ENCODE assay signal across 15 cellular contexts in the genomic region with DNA sequence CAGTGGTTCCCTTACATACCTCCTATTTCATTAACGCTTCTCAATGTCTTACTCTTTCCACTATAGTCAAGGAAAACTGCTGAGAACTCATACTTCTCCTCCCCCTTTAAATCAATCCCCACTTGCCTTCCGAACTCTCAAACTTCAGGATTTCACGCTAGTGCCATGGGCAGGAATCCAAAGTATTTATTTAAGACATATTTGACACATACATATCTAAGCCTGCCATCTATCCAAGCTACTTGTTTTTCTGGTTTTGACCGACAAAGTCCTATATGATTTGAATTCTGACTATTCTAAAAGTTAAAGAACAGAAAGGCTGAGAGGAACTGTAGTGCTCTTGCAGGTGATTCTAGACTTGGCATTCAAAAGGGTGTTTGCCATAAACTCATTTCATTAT.
"Had no signal": no experiment of that assay in that cellular context is flagged by ENCODE, and none has a peak within 500 bp of the region (broad histone marks: within the 10 kb centered on the region; RNA-seq: fewer than 3 reads in every experiment).

No MANE protein-coding gene starts in this region.

- ATAC-seq: activated naive CD8-positive, alpha-beta T cell treated with anti-CD3 and anti-CD28 coated beads, Interleukin-2, amount 50 U/mL, for 24 hours; sciatic nerve had no signal

- H3K9me3 Mint-ChIP-seq: T-helper 2 cell treated with Interferon-gamma antibody and Interleukin-4, amounts not matched to agents 5 μg/mL and 100 μg/mL, for 36 hours had no signal

- H3K27me3 Mint-ChIP-seq: activated CD4-positive, alpha-beta T cell treated with anti-CD3 and anti-CD28 coated beads, Interleukin-2, amount 10 ng/mL, durations not matched to agents 7 days and 5 days; activated naive CD8-positive, alpha-beta T cell treated with anti-CD3 and anti-CD28 coated beads, Interleukin-2, amount 50 U/mL, for 24 hours had no signal

- DNase-seq: activated CD4-positive, alpha-beta T cell treated with anti-CD3 and anti-CD28 coated beads, Interleukin-2, amount 10 ng/mL, durations not matched to agents 7 days and 5 days; activated CD8-positive, alpha-beta memory T cell treated with anti-CD3 and anti-CD28 coated beads, Interleukin-2, amount 50 U/mL, for 48 hours; activated naive CD4-positive, alpha-beta T cell; activated naive CD8-positive, alpha-beta T cell treated with anti-CD3 and anti-CD28 coated beads, Interleukin-2, amount 50 U/mL, for 24 hours; aorta; cerebellar nuclear complex; dermis blood vessel endothelial cell; hippocampal formation; pancreas; spleen; SW 1271; thyroid gland had no signal

- H3K27me3 ChIP-seq: pancreas, spleen, thyroid gland, vagina had no signal

- H3K27ac ChIP-seq: pancreas, spleen, thyroid gland, vagina had no signal

- H3K9me3 ChIP-seq: pancreas, spleen, thyroid gland, vagina had no signal

- H3K36me3 ChIP-seq: pancreas, thyroid gland had no signal

- H3K27ac Mint-ChIP-seq: activated CD4-positive, alpha-beta T cell treated with anti-CD3 and anti-CD28 coated beads, Interleukin-2, amount 10 ng/mL, durations not matched to agents 7 days and 5 days; activated naive CD8-positive, alpha-beta T cell treated with anti-CD3 and anti-CD28 coated beads, Interleukin-2, amount 50 U/mL, for 24 hours; T-helper 2 cell treated with Interferon-gamma antibody and Interleukin-4, amounts not matched to agents 5 μg/mL and 100 μg/mL, for 36 hours had no signal

- H3K4me3 ChIP-seq: pancreas, spleen, thyroid gland, vagina had no signal

- H3K4me3 Mint-ChIP-seq: activated CD4-positive, alpha-beta T cell treated with anti-CD3 and anti-CD28 coated beads, Interleukin-2, amount 10 ng/mL, durations not matched to agents 7 days and 5 days; activated naive CD8-positive, alpha-beta T cell treated with anti-CD3 and anti-CD28 coated beads, Interleukin-2, amount 50 U/mL, for 24 hours; T-helper 2 cell treated with Interferon-gamma antibody and Interleukin-4, amounts not matched to agents 5 μg/mL and 100 μg/mL, for 36 hours had no signal
